ENCODE assay signal across 9 cellular contexts in genomic region chr9:131609116-131609830, GRCh38.
A peak's percentile ranks its signal among the peaks of the same experiment; 100 is the strongest.
DNase-seq lines count a peak whose midpoint lies in the region; ATAC-seq and TF ChIP-seq lines count a peak whose summit lies in the region.
"Had no signal": no experiment of that assay in that cellular context is flagged by ENCODE, and none has a peak within 500 bp of the region (broad histone marks: within the 10 kb centered on the region; RNA-seq: fewer than 3 reads in every experiment).

No MANE protein-coding gene starts in this region.

- H3K4me3 Mint-ChIP-seq in activated CD4-positive, alpha-beta T cell treated with anti-CD3 and anti-CD28 coated beads, Interleukin-2, amount 10 ng/mL, durations not matched to agents 24 days and 14 days, result no peak overlapping the region

- DNase-seq in activated CD4-positive, alpha-beta T cell treated with anti-CD3 and anti-CD28 coated beads, Interleukin-2, amount 10 ng/mL, durations not matched to agents 24 days and 14 days, result no peak
- DNase-seq in activated CD4-positive, alpha-beta T cell treated with anti-CD3 and anti-CD28 coated beads for 1 hour, result no peak
- DNase-seq in dedifferentiated amniotic fluid mesenchymal stem cell (ENCODE audit: extremely low spot score), result peak; percentile 68
- no peak for DNase-seq in lower lobe of right lung
- no peak for DNase-seq in upper lobe of right lung
- no peak for DNase-seq in NCI-H2107 treated with DMSO at 0.1 percent for 48 hours (lab: John Stamatoyannopoulos, UW; ENCODE audit: unreplicated experiment)
- DNase-seq in SKM-1 treated with dmso at 0.1 percent for 144 hours (lab: John Stamatoyannopoulos, UW; ENCODE audit: unreplicated experiment), result no peak
- no peak for DNase-seq in SIG-M5 treated with dmso at 0.1 percent for 504 hours (lab: John Stamatoyannopoulos, UW; ENCODE audit: unreplicated experiment)
- DNase-seq: activated CD4-positive, CD25-positive, alpha-beta regulatory T cell had no signal

- H3K36me3 ChIP-seq in lower lobe of right lung, result peaks cover 90% of the 10 kb centered on the region
- peaks cover 62% of the 10 kb centered on the region for H3K36me3 ChIP-seq in upper lobe of right lung

- intact Hi-C loops in activated CD4-positive, alpha-beta T cell treated with anti-CD3 and anti-CD28 coated beads, Interleukin-2, amount 10 ng/mL, durations not matched to agents 24 days and 14 days (cut with micrococcal nuclease), result no loop called here
- intact Hi-C loops in lower lobe of right lung (cut with DNase I) (no loop called here), upper lobe of right lung (cut with DNase I) (no loop called here)

- no peaks in the 10 kb centered on the region for H3K9me3 Mint-ChIP-seq in activated CD4-positive, alpha-beta T cell treated with anti-CD3 and anti-CD28 coated beads, Interleukin-2, amount 10 ng/mL, durations not matched to agents 24 days and 14 days

- H3K4me3 ChIP-seq in lower lobe of right lung (no peak overlapping the region), upper lobe of right lung (no peak overlapping the region)

- H3K27me3 Mint-ChIP-seq in activated CD4-positive, alpha-beta T cell treated with anti-CD3 and anti-CD28 coated beads, Interleukin-2, amount 10 ng/mL, durations not matched to agents 24 days and 14 days, result no peaks in the 10 kb centered on the region

- peak overlapping the region; percentile 39 for H3K27ac Mint-ChIP-seq in activated CD4-positive, alpha-beta T cell treated with anti-CD3 and anti-CD28 coated beads, Interleukin-2, amount 10 ng/mL, durations not matched to agents 24 days and 14 days

- H3K4me1 ChIP-seq in lower lobe of right lung (peaks cover 30% of the 10 kb centered on the region), upper lobe of right lung (peaks cover 25% of the 10 kb centered on the region)

- TF ChIP-seq CTCF in lower lobe of right lung (IDR thresholded peaks at IDR 0.05) (no peak), upper lobe of right lung (IDR thresholded peaks at IDR 0.05) (no peak)

- peaks cover 58% of the 10 kb centered on the region for H3K36me3 Mint-ChIP-seq in activated CD4-positive, alpha-beta T cell treated with anti-CD3 and anti-CD28 coated beads, Interleukin-2, amount 10 ng/mL, durations not matched to agents 24 days and 14 days (ENCODE audit: low read depth)

- no peaks in the 10 kb centered on the region for H3K27me3 ChIP-seq in lower lobe of right lung (ENCODE audit: low read depth)
- H3K27me3 ChIP-seq in upper lobe of right lung, result no peaks in the 10 kb centered on the region

- peak in 1 of 2 donors; percentile 38 for ATAC-seq in lower lobe of right lung
- no peak for ATAC-seq in upper lobe of right lung

- peak overlapping the region; percentile 68 for H3K27ac ChIP-seq in lower lobe of right lung
- H3K27ac ChIP-seq in upper lobe of right lung, result peak overlapping the region; percentile 53

- H3K9me3 ChIP-seq in lower lobe of right lung, result no peaks in the 10 kb centered on the region
- no peaks in the 10 kb centered on the region for H3K9me3 ChIP-seq in upper lobe of right lung

- H3K4me1 Mint-ChIP-seq in activated CD4-positive, alpha-beta T cell treated with anti-CD3 and anti-CD28 coated beads, Interleukin-2, amount 10 ng/mL, durations not matched to agents 24 days and 14 days, result peaks cover 9% of the 10 kb centered on the region
